10 cellular contexts compared by ENCODE assay signal in the genomic region with DNA sequence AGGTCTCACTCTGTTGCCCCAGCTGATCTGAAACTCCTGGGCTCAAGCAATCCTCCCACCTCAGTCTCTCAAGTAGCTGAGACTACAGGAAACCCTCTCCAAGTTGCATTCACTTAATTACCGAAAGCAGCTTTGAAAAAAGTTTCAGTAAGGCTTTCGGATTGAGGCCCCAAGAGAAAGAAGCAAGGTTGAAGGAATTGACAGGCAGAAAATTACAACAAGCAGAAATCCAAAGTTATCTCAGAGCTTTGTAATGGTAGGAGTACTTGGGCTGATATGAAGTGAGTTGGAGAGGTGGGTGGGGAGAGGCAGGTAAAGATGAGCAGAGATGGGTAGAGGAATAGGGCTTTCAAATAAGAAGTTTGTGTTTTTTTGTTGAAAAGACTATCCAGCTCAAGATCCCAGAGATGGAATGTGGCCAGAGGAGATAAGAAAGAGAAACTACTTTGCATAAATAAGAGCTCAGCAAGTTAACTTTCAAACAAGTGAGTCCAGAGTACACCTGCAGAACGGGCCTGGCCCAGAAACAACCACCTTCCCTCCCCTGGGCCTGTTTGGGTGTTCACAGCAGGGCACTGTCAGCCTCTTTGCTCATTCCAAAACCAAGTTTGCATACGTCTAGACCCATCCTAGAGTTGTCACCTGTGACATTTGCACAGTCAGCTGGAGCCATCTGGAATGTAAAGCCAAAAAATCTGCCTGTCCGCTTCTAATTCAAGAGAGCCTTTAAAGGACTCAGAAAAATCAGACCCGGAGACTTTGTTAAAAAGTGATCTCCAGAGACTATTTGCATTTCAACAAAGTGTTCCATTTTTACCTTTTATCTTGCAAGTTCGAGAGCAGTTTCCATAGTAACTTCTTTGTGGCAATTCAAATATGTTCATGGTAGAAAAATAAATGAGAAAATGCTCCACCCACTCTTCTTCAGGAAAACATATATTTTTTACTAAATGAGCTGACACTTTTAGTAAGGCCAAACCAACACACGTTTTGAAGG. TPM values are rescaled to one million over a fixed set of nuclear protein-coding genes. Genes with fewer than 3 reads are reported as not detected.
DNase-seq lines count a peak whose midpoint lies in the region; ATAC-seq and TF ChIP-seq lines count a peak whose summit lies in the region.
"Had no signal": no experiment of that assay in that cellular context is flagged by ENCODE, and none has a peak within 500 bp of the region (broad histone marks: within the 10 kb centered on the region; RNA-seq: fewer than 3 reads in every experiment).

No MANE protein-coding gene starts in this region.

- H3K14ac ChIP-seq in neuronal stem cell (ENCODE audit: low read length): no peak overlapping the region

- no peak overlapping the region for H3K23ac ChIP-seq in neuronal stem cell (ENCODE audit: low read depth, low read length, poor library complexity)

- TF ChIP-seq CTCF in OCI-LY1 (IDR thresholded peaks at IDR 0.05; ENCODE audit: low read length) (no peak), prostate gland (IDR thresholded peaks at IDR 0.05) (no peak), PC-9 (conservative IDR thresholded peaks at IDR 0.05) (no peak)

- H4K20me1 ChIP-seq in OCI-LY1 (ENCODE audit: insufficient read depth, low read length) (no peaks in the 10 kb centered on the region), PC-9 (ENCODE audit: insufficient read depth) (peaks cover 22% of the 10 kb centered on the region)

- H2BK15ac ChIP-seq in neuronal stem cell (ENCODE audit: low read length): no peak overlapping the region

- DNase-seq in activated CD4-positive, alpha-beta T cell treated with anti-CD3 and anti-CD28 coated beads for 48 hours: peak; percentile 36
- DNase-seq in activated CD4-positive, alpha-beta T cell treated with anti-CD3 and anti-CD28 coated beads for 4 hours: no peak
- DNase-seq in neuronal stem cell (ENCODE audit: low spot score) (no peak), prostate gland (ENCODE audit: low spot score) (no peak), amygdala (lab: John Stamatoyannopoulos, UW) (no peak), PC-9 (no peak)
- DNase-seq: heart right ventricle had no signal

- H3K27ac ChIP-seq in OCI-LY1 (ENCODE audit: low read depth, low read length, poor library complexity, severe bottlenecking): peak overlapping the region; percentile 98
- H3K27ac ChIP-seq in neuronal stem cell (replicated peaks; ENCODE audit: low read length): no peak overlapping the region
- no peak overlapping the region for H3K27ac ChIP-seq in prostate gland
- no peak overlapping the region for H3K27ac ChIP-seq in PC-9
- H3K27ac ChIP-seq: A549, heart right ventricle had no signal

- H2AFZ ChIP-seq in OCI-LY1 (ENCODE audit: low read length): no peak overlapping the region
- peak overlapping the region; percentile 3 for H2AFZ ChIP-seq in neuronal stem cell (ENCODE audit: low read length)
- H2AFZ ChIP-seq in PC-9: no peak overlapping the region

- H3K79me2 ChIP-seq in OCI-LY1 (ENCODE audit: insufficient read depth, low read length) (peaks cover 27% of the 10 kb centered on the region), PC-9 (ENCODE audit: low read depth) (peaks cover 28% of the 10 kb centered on the region)

- no TSS peak for BruUV-seq in PC-9 (replicated peaks; lab: Mats Ljungman, UMichigan)

- H4K91ac ChIP-seq in neuronal stem cell (ENCODE audit: low read depth, low read length, poor library complexity): no peak overlapping the region

- H3K4me2 ChIP-seq in OCI-LY1 (ENCODE audit: low read length): peak overlapping the region; percentile 52
- no peak overlapping the region for H3K4me2 ChIP-seq in neuronal stem cell (ENCODE audit: insufficient read depth, low read length, poor library complexity, severe bottlenecking)
- H3K4me2 ChIP-seq in PC-9: no peak overlapping the region
- H3K4me2 ChIP-seq: A549 had no signal

- H3K4me1 ChIP-seq in OCI-LY1 (ENCODE audit: insufficient read depth, low read length, severe bottlenecking): peaks cover 70% of the 10 kb centered on the region
- peaks cover 0 to 3% of the 10 kb centered on the region in 2 donors for H3K4me1 ChIP-seq in neuronal stem cell (ENCODE audit: control insufficient read depth in 2 of 2, insufficient read depth in 1 of 2, low read depth in 1 of 2, low read length in 2 of 2)
- H3K4me1 ChIP-seq in prostate gland (replicated peaks): no peaks in the 10 kb centered on the region
- H3K4me1 ChIP-seq in PC-9 (replicated peaks; ENCODE audit: insufficient read depth): peaks cover 17% of the 10 kb centered on the region

- H3K9me3 ChIP-seq in OCI-LY1 (ENCODE audit: low read length): no peaks in the 10 kb centered on the region
- no peaks in the 10 kb centered on the region for H3K9me3 ChIP-seq in neuronal stem cell (replicated peaks in 1 of 2; ENCODE audit: control insufficient read depth in 2 of 2, insufficient read depth in 1 of 2, low read depth in 1 of 2, low read length in 2 of 2)
- H3K9me3 ChIP-seq in prostate gland: no peaks in the 10 kb centered on the region
- no peaks in the 10 kb centered on the region for H3K9me3 ChIP-seq in PC-9 (ENCODE audit: insufficient read depth, low read depth)
- H3K9me3 ChIP-seq: A549, heart right ventricle had no signal

- no peak overlapping the region for H3K4ac ChIP-seq in neuronal stem cell (ENCODE audit: low read length)

- H2BK120ac ChIP-seq in neuronal stem cell (ENCODE audit: low read depth, low read length): no peak overlapping the region

- no peak for TF ChIP-seq POLR2A in prostate gland (IDR thresholded peaks at IDR 0.05)

- H4K8ac ChIP-seq in neuronal stem cell (ENCODE audit: low read depth, low read length): no peak overlapping the region

- WGBS in neuronal stem cell (ENCODE audit: extremely low coverage in 2 of 2, insufficient read length in 2 of 2, insufficient replicate concordance in 1 of 2), 2 donors: no CpG with 5 or more reads among the region's 8 CpGs
- WGBS in prostate gland: 67% methylated on average over 8 of the region's 8 CpGs

- H2BK5ac ChIP-seq in neuronal stem cell (ENCODE audit: low read length): no peak overlapping the region

- H3K9me2 ChIP-seq in OCI-LY1 (ENCODE audit: low read depth, low read length) (no peaks in the 10 kb centered on the region), PC-9 (ENCODE audit: insufficient read depth) (peaks cover 3% of the 10 kb centered on the region; the same call in 1 of the 2 replicates)

- no peak overlapping the region for H2BK12ac ChIP-seq in neuronal stem cell (ENCODE audit: low read length)

- intact Hi-C loops in prostate gland (cut with DNase I) (no loop called here), PC-9 (cut with micrococcal nuclease; ENCODE audit: unreplicated experiment) (no loop called here)

- CTCF ChIA-PET in PC-9 (lab: Charles Lee): interaction anchor here (0.7 kb wide), 1 partner anchor 45 kb away, joined by 4 read pairs; no protein-coding TSS in a partner anchor

- no peak overlapping the region for H2AK5ac ChIP-seq in neuronal stem cell (ENCODE audit: low read depth, low read length)

- H3K36me3 ChIP-seq in OCI-LY1 (ENCODE audit: insufficient read depth, low read length) (peaks cover 8% of the 10 kb centered on the region; the same call in 1 of the 2 replicates), neuronal stem cell (replicated peaks in 1 of 2; ENCODE audit: control insufficient read depth in 2 of 2, insufficient read depth in 2 of 2, low read length in 2 of 2) (peaks cover 0 to 8% of the 10 kb centered on the region in 2 donors), prostate gland (no peaks in the 10 kb centered on the region), PC-9 (ENCODE audit: low read depth) (no peaks in the 10 kb centered on the region)
- H3K36me3 ChIP-seq: heart right ventricle had no signal

- peak; percentile 72 for ATAC-seq in HG02623 (IDR thresholded peaks at IDR 0.05; ENCODE audit: unreplicated experiment)
- ATAC-seq: A549, heart right ventricle had no signal

- H3K9ac ChIP-seq in OCI-LY1 (ENCODE audit: low read length): peak overlapping the region; percentile 22; the same call in 1 of the 2 replicates
- no peak overlapping the region for H3K9ac ChIP-seq in neuronal stem cell (ENCODE audit: low read depth, low read length, poor library complexity)

- POLR2A ChIA-PET in PC-9 (lab: Charles Lee; ENCODE audit: unreplicated experiment): no interaction called here

- H3K79me1 ChIP-seq in neuronal stem cell (ENCODE audit: low read depth, low read length): peaks cover 7% of the 10 kb centered on the region

- no peak overlapping the region for H3K18ac ChIP-seq in neuronal stem cell (ENCODE audit: low read length)

- H3F3A ChIP-seq in OCI-LY1 (ENCODE audit: insufficient read depth, low read length) (peaks cover 13% of the 10 kb centered on the region), PC-9 (ENCODE audit: insufficient read depth, low read depth) (no peaks in the 10 kb centered on the region)

- peak overlapping the region; percentile 20 for H3K4me3 ChIP-seq in OCI-LY1 (ENCODE audit: low read depth, low read length, poor library complexity, severe bottlenecking)
- H3K4me3 ChIP-seq in neuronal stem cell (ENCODE audit: low read length in 2 of 2): no peak overlapping the region
- no peak overlapping the region for H3K4me3 ChIP-seq in prostate gland
- no peak overlapping the region for H3K4me3 ChIP-seq in PC-9
- H3K4me3 ChIP-seq: A549, heart right ventricle had no signal

- H3K27me3 ChIP-seq in OCI-LY1 (ENCODE audit: insufficient read depth, low read length): no peaks in the 10 kb centered on the region
- H3K27me3 ChIP-seq in neuronal stem cell (ENCODE audit: control insufficient read depth in 3 of 3, insufficient read depth in 3 of 3, low read depth in 1 of 3, low read length in 3 of 3): no peaks in the 10 kb centered on the region
- no peaks in the 10 kb centered on the region for H3K27me3 ChIP-seq in prostate gland (replicated peaks; ENCODE audit: insufficient read depth)
- no peaks in the 10 kb centered on the region for H3K27me3 ChIP-seq in PC-9 (ENCODE audit: insufficient read depth, low read depth)
- H3K27me3 ChIP-seq: heart right ventricle had no signal

RNA-seq across cellular contexts. Expression of a gene that starts 2.3 kb away (rescaled TPM):
- 45.1 TPM for polyA plus RNA-seq in neuronal stem cell (2013, experiment 1 of 2)
- 44.1 TPM for polyA plus RNA-seq in neuronal stem cell (2013, experiment 2 of 2)
- 10 to 100 TPM; 65.1 to 84.5 TPM for total RNA-seq in prostate gland
- total RNA-seq in PC-9 (2021): 79.7 and 95.8 TPM in 2 replicates
